In the genomic region with DNA sequence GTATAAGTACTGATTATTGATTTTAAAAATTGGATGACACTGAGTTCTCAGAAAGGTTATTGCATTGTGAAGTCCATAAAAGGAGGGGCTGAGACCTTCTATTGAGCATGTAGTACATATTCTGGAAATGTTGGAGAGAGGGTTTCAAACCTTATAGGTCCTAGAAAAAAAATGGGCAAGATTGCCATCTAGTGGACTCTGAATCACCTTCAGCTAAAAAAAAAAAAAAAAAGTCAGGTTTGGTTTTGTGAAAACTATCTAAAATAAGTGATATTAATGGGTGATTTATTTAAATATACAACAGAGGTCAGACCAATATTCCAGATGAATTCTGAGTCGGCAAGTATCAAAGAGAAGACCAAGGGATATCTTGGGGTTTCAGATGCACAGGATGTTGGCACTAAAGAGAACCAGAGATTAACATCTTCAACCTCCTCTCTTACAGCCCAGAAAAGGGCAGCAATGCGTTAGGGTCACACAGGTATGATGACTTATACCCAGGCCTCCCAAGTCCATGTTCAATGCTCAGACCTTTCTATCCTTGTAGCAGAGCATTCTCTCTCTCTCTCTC, we compare ENCODE assay signal across 8 cellular contexts.
A peak's percentile ranks its signal among the peaks of the same experiment; 100 is the strongest.
DNase-seq lines count a peak whose midpoint lies in the region; ATAC-seq and TF ChIP-seq lines count a peak whose summit lies in the region.

No MANE protein-coding gene starts in this region.

- H3K4me1 ChIP-seq in hepatocyte (ENCODE audit: insufficient read depth) (no peaks in the 10 kb centered on the region), vagina (no peaks in the 10 kb centered on the region)

- H3K36me3 ChIP-seq in hepatocyte (replicated peaks; ENCODE audit: insufficient read depth, low read depth) (no peaks in the 10 kb centered on the region), vagina (no peaks in the 10 kb centered on the region)

- no peaks in the 10 kb centered on the region for H3K9me3 ChIP-seq in hepatocyte (ENCODE audit: low read depth)
- no peaks in the 10 kb centered on the region for H3K9me3 ChIP-seq in vagina

- no peaks in the 10 kb centered on the region for H4K20me1 ChIP-seq in hepatocyte (ENCODE audit: insufficient read depth, poor library complexity, severe bottlenecking)

- H3K27ac ChIP-seq in RWPE1 (no peak overlapping the region), hepatocyte (no peak overlapping the region), vagina (no peak overlapping the region)

- ATAC-seq in HG03354 (IDR thresholded peaks at IDR 0.05; ENCODE audit: poor library complexity, severe bottlenecking, unreplicated experiment) (peak; percentile 57), GM19467 (IDR thresholded peaks at IDR 0.05; ENCODE audit: unreplicated experiment) (no peak), GM21528 (IDR thresholded peaks at IDR 0.05; ENCODE audit: low FRiP score, unreplicated experiment) (no peak)

- H3K9me2 ChIP-seq in hepatocyte (replicated peaks; ENCODE audit: insufficient read depth): no peaks in the 10 kb centered on the region

- intact Hi-C loops in vagina (cut with DNase I): no loop called here

- no peak overlapping the region for H2AFZ ChIP-seq in hepatocyte

- peak; percentile 16 for DNase-seq in DMS114 treated with DMSO at 0.1 percent for 48 hours (lab: John Stamatoyannopoulos, UW; ENCODE audit: unreplicated experiment)
- DNase-seq in RWPE1 (ENCODE audit: low spot score): peak; percentile 57
- peak; percentile 60 for DNase-seq in hepatocyte (ENCODE audit: low spot score)
- DNase-seq in epidermal melanocyte (ENCODE audit: insufficient read length, low spot score): no peak
- DNase-seq in vagina (ENCODE audit: extremely low spot score in 2 of 2): no peak

- H3K4me3 ChIP-seq in hepatocyte (no peak overlapping the region), vagina (no peak overlapping the region)

- no peak for TF ChIP-seq POLR2A in vagina (IDR thresholded peaks at IDR 0.05)

- WGBS in hepatocyte (ENCODE audit: low lambda C conversion rate, missing lambda C conversion rate): 60% methylated on average over 2 of the region's 2 CpGs

- no peaks in the 10 kb centered on the region for H3K79me2 ChIP-seq in hepatocyte

- POLR2A ChIA-PET in RWPE1 (lab: Yijun Ruan, JAX; ENCODE audit: low non-redundant PET): no interaction called here

- CTCF ChIA-PET in RWPE1 (lab: Yijun Ruan, JAX): interaction anchor here (0.5 to 1.5 kb wide), 16 partner anchors 9 to 1461 kb away, joined by 3 to 5 read pairs (median 4); no protein-coding TSS in a partner anchor

- no peak overlapping the region for H3K4me2 ChIP-seq in hepatocyte

- TF ChIP-seq CTCF in RWPE1 (conservative IDR thresholded peaks at IDR 0.05; ENCODE audit: low read depth) (peak; percentile 73), hepatocyte (IDR thresholded peaks at IDR 0.05; ENCODE audit: poor library complexity) (peak; percentile 61), vagina (IDR thresholded peaks at IDR 0.05) (no peak)

- H3K27me3 ChIP-seq in hepatocyte: peaks cover 3% of the 10 kb centered on the region
- H3K27me3 ChIP-seq in vagina: no peaks in the 10 kb centered on the region

Comparison
In these comparisons a context has a peak if more than half of its experiments do, and no peak if none do; other contexts are left out.
1. DNase-seq: peak in DMS114 treated with DMSO at 0.1 percent for 48 hours (single experiment), RWPE1 (single experiment) and hepatocyte (single experiment); none in epidermal melanocyte (single experiment) and vagina (0 of 2).
2. CTCF ChIP-seq: peak in RWPE1 (single experiment) and hepatocyte (single experiment); none in vagina (0 of 3).